7 cellular contexts compared by ENCODE assay signal in genomic region chr20:59743308-59743707, GRCh38.
"Had no signal": no experiment of that assay in that cellular context is flagged by ENCODE, and none has a peak within 500 bp of the region (broad histone marks: within the 10 kb centered on the region; RNA-seq: fewer than 3 reads in every experiment).

No MANE protein-coding gene starts in this region.

- DNase-seq: IMR-90, KBM-7, KG1 had no signal

- H3K4me2 ChIP-seq: KMS-11 had no signal

- H3K27ac Mint-ChIP-seq: IgD-negative memory B cell had no signal

- H3K4me3 ChIP-seq: K562 had no signal

- H3K9ac ChIP-seq: KMS-11 had no signal

- H3K36me3 Mint-ChIP-seq: IgD-negative memory B cell had no signal

- H3K27ac ChIP-seq: HL-60, KMS-11 had no signal

- H3K27me3 Mint-ChIP-seq: IgD-negative memory B cell had no signal
